8 cellular contexts compared by ENCODE assay signal in genomic region chr19:45090598-45090997, GRCh38. TPM values are rescaled to one million over a fixed set of nuclear protein-coding genes. Genes with fewer than 3 reads are reported as not detected.
DNase-seq lines count a peak whose midpoint lies in the region; TF ChIP-seq lines count a peak whose summit lies in the region.
"Had no signal": no experiment of that assay in that cellular context is flagged by ENCODE, and none has a peak within 500 bp of the region (broad histone marks: within the 10 kb centered on the region; RNA-seq: fewer than 3 reads in every experiment).

No MANE protein-coding gene starts in this region.

- H3K4me1 Mint-ChIP-seq in chondrocyte (ENCODE audit: low read depth) = peaks cover 38% of the 10 kb centered on the region
- peaks cover 30% of the 10 kb centered on the region for H3K4me1 Mint-ChIP-seq in neural progenitor cell

- no peaks in the 10 kb centered on the region for H3K9me3 ChIP-seq in ES-I3 (ENCODE audit: control insufficient read depth, insufficient read depth, low read length)
- H3K9me3 ChIP-seq in neural progenitor cell (ENCODE audit: low read depth) = no peaks in the 10 kb centered on the region

- no peak overlapping the region for H2AFZ ChIP-seq in neural progenitor cell (replicated peaks)

- H3K27me3 Mint-ChIP-seq in chondrocyte (ENCODE audit: low read depth) (no peaks in the 10 kb centered on the region), neural progenitor cell (ENCODE audit: insufficient read depth, low read depth) (peaks cover 8% of the 10 kb centered on the region)

- H3K4me3 Mint-ChIP-seq in chondrocyte (ENCODE audit: unreplicated experiment) (peak overlapping the region; percentile 95), neural progenitor cell (peak overlapping the region; percentile 92)

- peaks cover 14% of the 10 kb centered on the region for H3K36me3 ChIP-seq in ES-I3 (ENCODE audit: insufficient read depth, low read length)
- H3K36me3 ChIP-seq in neural progenitor cell = no peaks in the 10 kb centered on the region

- DNase-seq in chondrocyte (ENCODE audit: low spot score) = no peak
- DNase-seq in neural progenitor cell (ENCODE audit: low spot score) = no peak
- DNase-seq in ecto neural progenitor cell (ENCODE audit: low spot score) = no peak
- DNase-seq in AML-193 (lab: John Stamatoyannopoulos, UW) = no peak
- DNase-seq in DMS 273 (lab: John Stamatoyannopoulos, UW; ENCODE audit: unreplicated experiment) = no peak
- DNase-seq: activated naive CD4-positive, alpha-beta T cell treated with Interleukin-2 at 50 U/mL for 16 hours; stimulated activated CD4-positive, alpha-beta T cell treated with anti-CD3 and anti-CD28 coated beads, Interleukin-2, amount 100 ng/mL, for 24 hours had no signal

- H3F3A ChIP-seq in neural progenitor cell (ENCODE audit: low read depth) = peaks cover 30% of the 10 kb centered on the region

- H3K36me3 Mint-ChIP-seq in chondrocyte (ENCODE audit: low read depth) = peaks cover 5% of the 10 kb centered on the region
- peaks cover 12% of the 10 kb centered on the region for H3K36me3 Mint-ChIP-seq in neural progenitor cell

- H3K79me2 ChIP-seq in neural progenitor cell (ENCODE audit: low read depth) = peaks cover 30% of the 10 kb centered on the region

- H3K4me2 ChIP-seq in neural progenitor cell = peak overlapping the region; percentile 73

- H3K9ac ChIP-seq in ES-I3 (ENCODE audit: low read depth, low read length) (peak overlapping the region; percentile 40; the same call in 1 of the 2 replicates), neural progenitor cell (no peak overlapping the region)

- H3K27ac ChIP-seq in neural progenitor cell = peak overlapping the region; percentile 19

- H3K27me3 ChIP-seq in neural progenitor cell = no peaks in the 10 kb centered on the region

- H4K20me1 ChIP-seq in neural progenitor cell (ENCODE audit: low read depth) = peaks cover 29% of the 10 kb centered on the region

- H3K4me3 ChIP-seq in neural progenitor cell = peak overlapping the region; percentile 97

- peak overlapping the region; percentile 99 for H3K27ac Mint-ChIP-seq in chondrocyte (ENCODE audit: unreplicated experiment)
- H3K27ac Mint-ChIP-seq in neural progenitor cell = no peak overlapping the region

- no peaks in the 10 kb centered on the region for H3K9me3 Mint-ChIP-seq in chondrocyte (ENCODE audit: low read depth)
- no peaks in the 10 kb centered on the region for H3K9me3 Mint-ChIP-seq in neural progenitor cell

- H3K4me1 ChIP-seq in ES-I3 (ENCODE audit: insufficient read depth, low read length) (no peaks in the 10 kb centered on the region), neural progenitor cell (peaks cover 17% of the 10 kb centered on the region)

- no peak for TF ChIP-seq CTCF in chondrocyte (IDR thresholded peaks at IDR 0.05)
- TF ChIP-seq CTCF in neural progenitor cell (IDR thresholded peaks at IDR 0.05) = no peak

RNA-seq across cellular contexts. Expression of gene PPP1R37, which starts 2.4 kb away (rescaled TPM):
- 23.9 to 30.2 TPM (median 24.0 TPM) in 3 replicates for total RNA-seq in chondrocyte
- total RNA-seq in neural progenitor cell (ENCODE audit: low replicate concordance) = 8.1 and 34.1 TPM in 2 replicates

RNA-seq across cellular contexts. Expression of gene GEMIN7, which starts 11.5 kb away (rescaled TPM):
- total RNA-seq in chondrocyte = 14.7 to 21.7 TPM (median 17.8 TPM) in 3 replicates
- 7.3 and 32.6 TPM in 2 replicates for total RNA-seq in neural progenitor cell (ENCODE audit: low replicate concordance)

RNA-seq across cellular contexts. Expression of gene ZNF296, which starts 14.3 kb away (rescaled TPM):
- total RNA-seq in chondrocyte = 0.12 to 0.58 TPM (median 0.49 TPM) in 3 replicates
- 0.53 TPM in 1 of 2 replicates, not detected in the other for total RNA-seq in neural progenitor cell (ENCODE audit: low replicate concordance)

RNA-seq across cellular contexts. Expression of gene CLASRP, which starts 51.8 kb away (rescaled TPM):
- total RNA-seq in chondrocyte (43.4 to 63.6 TPM (median 49.1 TPM) in 3 replicates), neural progenitor cell (ENCODE audit: low replicate concordance) (57.0 and 97.1 TPM in 2 replicates)
